9 cellular contexts compared by ENCODE assay signal in genomic region chr11:63592975-63593395, GRCh38. TPM values are rescaled to one million over a fixed set of nuclear protein-coding genes. Genes with fewer than 3 reads are reported as not detected.
DNase-seq lines count a peak whose midpoint lies in the region; ATAC-seq and TF ChIP-seq lines count a peak whose summit lies in the region.
"Had no signal": no experiment of that assay in that cellular context is flagged by ENCODE, and none has a peak within 500 bp of the region (broad histone marks: within the 10 kb centered on the region; RNA-seq: fewer than 3 reads in every experiment).

No MANE protein-coding gene starts in this region.

- peaks cover 0 to 10% (median 0%) of the 10 kb centered on the region in 9 donors for H3K4me1 ChIP-seq in heart right ventricle
- no peaks in the 10 kb centered on the region for H3K4me1 ChIP-seq in right cardiac atrium (ENCODE audit: control insufficient read depth, insufficient read depth, low read length)
- no peaks in the 10 kb centered on the region for H3K4me1 ChIP-seq in Panc1 (ENCODE audit: control insufficient read depth, insufficient read depth, low read length)
- no peaks in the 10 kb centered on the region for H3K4me1 ChIP-seq in spleen

- H3K4me3 Mint-ChIP-seq in activated T-cell treated with anti-CD3 and anti-CD28 coated beads, Interleukin-2, amount 50 U/mL, for 72 hours, result no peak overlapping the region

- H3K9me3 ChIP-seq in heart right ventricle, result no peaks in the 10 kb centered on the region
- H3K9me3 ChIP-seq in right cardiac atrium (ENCODE audit: control insufficient read depth, low read length), result no peaks in the 10 kb centered on the region
- H3K9me3 ChIP-seq in Panc1 (ENCODE audit: control insufficient read depth, insufficient read depth, low read depth, low read length), result no peaks in the 10 kb centered on the region
- no peaks in the 10 kb centered on the region for H3K9me3 ChIP-seq in spleen

- CTCF ChIA-PET in Panc1 (lab: Charles Lee), result interaction anchor here (0.6 to 1.3 kb wide), 2 partner anchors 22 to 43 kb away, joined by 3 read pairs; no protein-coding TSS in a partner anchor

- POLR2A ChIA-PET in Panc1 (lab: Charles Lee), result no interaction called here

- in situ Hi-C loops in Panc1 (cut with HindIII; ENCODE audit: low pct_unique_long_range_greater_than_20kb, low sequenced_read_pairs), result no loop called here

- intact Hi-C loops in heart right ventricle (cut with DNase I) (loop anchor here in 1 of 10 donors (5.0 kb wide), 1 partner anchor 44 kb away; no protein-coding TSS in a partner anchor), right cardiac atrium (cut with DNase I) (no loop called here), Panc1 (cut with micrococcal nuclease; ENCODE audit: unreplicated experiment) (no loop called here), spleen (cut with DNase I; ENCODE audit: low total_unique reads) (no loop called here)

- no peak for TF ChIP-seq POLR2A in spleen (IDR thresholded peaks at IDR 0.05)

- no peaks in the 10 kb centered on the region for H3K27me3 ChIP-seq in heart right ventricle
- no peaks in the 10 kb centered on the region for H3K27me3 ChIP-seq in right cardiac atrium (ENCODE audit: control insufficient read depth, insufficient read depth)
- no peaks in the 10 kb centered on the region for H3K27me3 ChIP-seq in Panc1 (ENCODE audit: control insufficient read depth, insufficient read depth, low read length)
- H3K27me3 ChIP-seq in spleen (replicated peaks in 1 of 7), result no peaks in the 10 kb centered on the region

- no peak for DNase-seq in heart right ventricle
- no peak for DNase-seq in right cardiac atrium
- DNase-seq in Panc1 (ENCODE audit: low read depth, low spot score), result no peak
- DNase-seq in fibroblast of mammary gland (ENCODE audit: low read depth), result peak; percentile 41
- DNase-seq in spleen, result no peak
- DNase-seq in NCI-H774 (lab: John Stamatoyannopoulos, UW), result no peak
- no peak for DNase-seq in activated CD4-positive, alpha-beta T cell treated with anti-CD3 and anti-CD28 coated beads for 1 hour
- no peak for DNase-seq in activated T-cell treated with anti-CD3 and anti-CD28 coated beads, Interleukin-2, amount 50 U/mL, for 72 hours

- H3K4me3 ChIP-seq in heart right ventricle (no peak overlapping the region), right cardiac atrium (ENCODE audit: low read length) (no peak overlapping the region), Panc1 (ENCODE audit: low read depth in 2 of 2, low read length in 2 of 2) (no peak overlapping the region), fibroblast of mammary gland (ENCODE audit: control insufficient read depth, low read depth, low read length) (no peak overlapping the region), spleen (no peak overlapping the region)

- H3K36me3 Mint-ChIP-seq in activated T-cell treated with anti-CD3 and anti-CD28 coated beads, Interleukin-2, amount 50 U/mL, for 72 hours (ENCODE audit: insufficient read depth in 2 of 2), result no peaks in the 10 kb centered on the region

- no peaks in the 10 kb centered on the region for H3K9me3 Mint-ChIP-seq in activated T-cell treated with anti-CD3 and anti-CD28 coated beads, Interleukin-2, amount 50 U/mL, for 72 hours

- BruUV-seq in Panc1 (replicated peaks; lab: Mats Ljungman, UMichigan), result no TSS peak

- no peak overlapping the region for H3K27ac Mint-ChIP-seq in activated T-cell treated with anti-CD3 and anti-CD28 coated beads, Interleukin-2, amount 50 U/mL, for 72 hours

- ATAC-seq in heart right ventricle (peak in 1 of 8 donors; percentile 38), right cardiac atrium (no peak), Panc1 (peak; percentile 91)
- ATAC-seq in activated T-cell treated with anti-CD3 and anti-CD28 coated beads, Interleukin-2, amount 50 U/mL, for 72 hours (replicated peaks in 1 of 2), result no peak

- no peak overlapping the region for H3K27ac ChIP-seq in heart right ventricle
- no peak overlapping the region for H3K27ac ChIP-seq in right cardiac atrium (ENCODE audit: low read length)
- H3K27ac ChIP-seq in Panc1 (ENCODE audit: low read length), result no peak overlapping the region
- no peak overlapping the region for H3K27ac ChIP-seq in spleen

- no peaks in the 10 kb centered on the region for H3K4me1 Mint-ChIP-seq in activated T-cell treated with anti-CD3 and anti-CD28 coated beads, Interleukin-2, amount 50 U/mL, for 72 hours (ENCODE audit: low read depth)

- no peaks in the 10 kb centered on the region for H3K27me3 Mint-ChIP-seq in activated T-cell treated with anti-CD3 and anti-CD28 coated beads, Interleukin-2, amount 50 U/mL, for 72 hours (ENCODE audit: low read depth)

- peak in 7 of 9 donors; percentile 39 to 61 (median 44) for TF ChIP-seq CTCF in heart right ventricle (IDR thresholded peaks at IDR 0.05)
- peak; percentile 91 for TF ChIP-seq CTCF in Panc1 (IDR thresholded peaks at IDR 0.05)
- peak; percentile 74 for TF ChIP-seq CTCF in fibroblast of mammary gland (conservative IDR thresholded peaks at IDR 0.05; ENCODE audit: control insufficient read depth, insufficient read depth, low read depth, low read length)
- TF ChIP-seq CTCF in spleen (IDR thresholded peaks at IDR 0.05 in 8 of 11, conservative IDR thresholded peaks at IDR 0.05 in 3 of 11), result peak in 7 of 11 experiments; percentile 8 to 37 (median 23)

- H3K36me3 ChIP-seq in heart right ventricle (peaks cover 0 to 99% (median 36%) of the 10 kb centered on the region in 9 donors), Panc1 (ENCODE audit: control insufficient read depth, insufficient read depth, low read length) (no peaks in the 10 kb centered on the region), spleen (peaks cover 0 to 79% (median 6%) of the 10 kb centered on the region in 6 donors)

- 70 to 76% methylated on average over 4 of the region's 4 CpGs for WGBS in heart right ventricle, 2 donors
- WGBS in right cardiac atrium, result 78% methylated on average over 4 of the region's 4 CpGs
- WGBS in spleen, 5 donors, result 82 to 87% (median 87%) methylated on average over 3 to 4 of the region's 4 CpGs

RNA-seq across cellular contexts. Expression of gene PLAAT3, which starts 21.2 kb away (rescaled TPM):
- 100 to 1,000 TPM in 9 of 10 donors, 10 to 100 TPM in 1; 82.8 to 211 (median 137) TPM for total RNA-seq in heart right ventricle
- 100 to 1,000 TPM; 118 to 159 TPM for polyA plus RNA-seq in heart right ventricle
- 100 to 1,000 TPM; 110 to 142 (median 125) TPM for total RNA-seq in right cardiac atrium
- polyA plus RNA-seq in right cardiac atrium, result 158 TPM
- total RNA-seq in Panc1 (2021; ENCODE audit: unreplicated experiment), result 32.6 TPM
- polyA plus RNA-seq in Panc1 (2012; ENCODE audit: insufficient read length), result 49.0 TPM
- 10 to 100 TPM; 14.5 to 35.1 (median 24.9) TPM for total RNA-seq in spleen
- 10 to 100 TPM; 15.9 to 25.6 (median 24.6) TPM for polyA plus RNA-seq in spleen
- 10 to 100 TPM in 1 of 2 donors, 1 to 10 TPM in 1; 6.3 to 11.5 TPM for total RNA-seq in activated T-cell treated with anti-CD3 and anti-CD28 coated beads, Interleukin-2, amount 50 U/mL, for 72 hours

RNA-seq across cellular contexts. Expression of gene PLAAT2, which starts 29.8 kb away (rescaled TPM):
- total RNA-seq in heart right ventricle (1 to 10 TPM in 1 of 10 donors, under 1 TPM in 1, not detected in 8; 0.35 to 3.7 TPM), right cardiac atrium (under 1 TPM in 1 of 4 donors, not detected in 3; 0.31 TPM), Panc1 (2021; ENCODE audit: unreplicated experiment) (not detected), spleen (1 to 10 TPM in 1 of 7 donors, not detected in 6; 1.3 TPM)
- polyA plus RNA-seq in heart right ventricle (not detected), right cardiac atrium (0.66 TPM), spleen (under 1 TPM in 2 of 3 donors, not detected in 1; 0.16 to 0.18 TPM)
- polyA plus RNA-seq in Panc1 (2012; ENCODE audit: insufficient read length), result not detected
- total RNA-seq in activated T-cell treated with anti-CD3 and anti-CD28 coated beads, Interleukin-2, amount 50 U/mL, for 72 hours, result under 1 TPM in 1 of 2 donors, not detected in 1; 0.35 TPM
- total RNA-seq: dermis microvascular lymphatic vessel endothelial cell had no signal

RNA-seq across cellular contexts. Expression of gene PLAAT4, which starts 56.4 kb away (rescaled TPM):
- total RNA-seq in heart right ventricle (100 to 1,000 TPM in 1 of 10 donors, 10 to 100 TPM in 3, 1 to 10 TPM in 6; 3.3 to 565 (median 7.7) TPM), right cardiac atrium (10 to 100 TPM in 3 of 4 donors, 1 to 10 TPM in 1; 8.0 to 17.9 (median 13.3) TPM), Panc1 (2021; ENCODE audit: unreplicated experiment) (15.2 TPM), spleen (100 to 1,000 TPM in 1 of 7 donors, 10 to 100 TPM in 6; 55.6 to 101 (median 65.3) TPM)
- polyA plus RNA-seq in heart right ventricle (10 to 100 TPM; 10.1 to 11.7 TPM), right cardiac atrium (14.0 TPM), spleen (100 to 1,000 TPM in 1 of 3 donors, 10 to 100 TPM in 2; 78.6 to 105 (median 98.6) TPM)
- 5.7 TPM for polyA plus RNA-seq in Panc1 (2012; ENCODE audit: insufficient read length)
- total RNA-seq in activated T-cell treated with anti-CD3 and anti-CD28 coated beads, Interleukin-2, amount 50 U/mL, for 72 hours, result 100 to 1,000 TPM in 1 of 2 donors, 10 to 100 TPM in 1; 60.6 to 101 TPM

Comparison
In these comparisons a context has a peak if more than half of its experiments do, and no peak if none do; other contexts are left out.
1. CTCF ChIP-seq: peak in every context shown above with its lines; median percentile 91 in Panc1; 74 in fibroblast of mammary gland; 44 in heart right ventricle; 23 in spleen.